18 cellular contexts compared by ENCODE assay signal in genomic region chr2:117987121-117987520, GRCh38. TPM values are rescaled to one million over a fixed set of nuclear protein-coding genes. Genes with fewer than 3 reads are reported as not detected.
DNase-seq lines count a peak whose midpoint lies in the region; ATAC-seq and TF ChIP-seq lines count a peak whose summit lies in the region.
"Had no signal": no experiment of that assay in that cellular context is flagged by ENCODE, and none has a peak within 500 bp of the region (broad histone marks: within the 10 kb centered on the region; RNA-seq: fewer than 3 reads in every experiment).

No MANE protein-coding gene starts in this region.

- no peak for DNase-seq in activated T-cell treated with anti-CD3 and anti-CD28 coated beads, Interleukin-2, amount 50 U/mL, for 24 hours
- no peak for DNase-seq in activated T-cell treated with anti-CD3 and anti-CD28 coated beads, Interleukin-2, amount 50 U/mL, for 1 hour
- DNase-seq in activated T-helper 1 cell treated with anti-CD3 and anti-CD28 coated beads, Interleukin-12 subunit alpha, Interleukin-12 subunit beta, Interleukin-2, Interleukin-4 antibody, amounts not matched to agents 30 ng/mL and 10 ng/mL and 1 ng/mL, durations not matched to agents 14 hours and 24 hours and 36 hours (ENCODE audit: low spot score): no peak
- no peak for DNase-seq in effector memory CD8-positive, alpha-beta T cell
- no peak for DNase-seq in nephron progenitor cell
- DNase-seq in stimulated activated CD4-positive, alpha-beta T cell treated with anti-CD3 and anti-CD28 coated beads, Interleukin-12 subunit alpha, Interleukin-12 subunit beta, amount 100 ng/mL, for 4 hours: no peak
- DNase-seq: AML-193; BE2C; CD8-positive, alpha-beta memory T cell; DMS 273 treated with DMSO at 0.1 percent for 48 hours; DMS79; EL; GDM1; H7; HCEC 1CT had no signal

- H3K9me3 Mint-ChIP-seq in activated T-cell treated with anti-CD3 and anti-CD28 coated beads, Interleukin-2, amount 50 U/mL, for 24 hours: no peaks in the 10 kb centered on the region
- no peaks in the 10 kb centered on the region for H3K9me3 Mint-ChIP-seq in activated T-helper 1 cell treated with anti-CD3 and anti-CD28 coated beads, Interleukin-12 subunit alpha, Interleukin-12 subunit beta, Interleukin-2, Interleukin-4 antibody, amounts not matched to agents 30 ng/mL and 10 ng/mL and 1 ng/mL, durations not matched to agents 14 hours and 24 hours and 36 hours
- no peaks in the 10 kb centered on the region for H3K9me3 Mint-ChIP-seq in effector memory CD8-positive, alpha-beta T cell
- H3K9me3 Mint-ChIP-seq in nephron progenitor cell: no peaks in the 10 kb centered on the region
- H3K9me3 Mint-ChIP-seq: CD8-positive, alpha-beta memory T cell had no signal

- peaks cover 9% of the 10 kb centered on the region for H3K4me1 Mint-ChIP-seq in activated T-cell treated with anti-CD3 and anti-CD28 coated beads, Interleukin-2, amount 50 U/mL, for 24 hours (ENCODE audit: low read depth)
- H3K4me1 Mint-ChIP-seq in activated T-helper 1 cell treated with anti-CD3 and anti-CD28 coated beads, Interleukin-12 subunit alpha, Interleukin-12 subunit beta, Interleukin-2, Interleukin-4 antibody, amounts not matched to agents 30 ng/mL and 10 ng/mL and 1 ng/mL, durations not matched to agents 14 hours and 24 hours and 36 hours (ENCODE audit: low read depth): peaks cover 4% of the 10 kb centered on the region
- H3K4me1 Mint-ChIP-seq in effector memory CD8-positive, alpha-beta T cell (ENCODE audit: low read depth in 2 of 2): peaks cover 12 to 23% of the 10 kb centered on the region in 2 donors
- H3K4me1 Mint-ChIP-seq in nephron progenitor cell: peaks cover 9% of the 10 kb centered on the region

- ATAC-seq in effector memory CD8-positive, alpha-beta T cell (replicated peaks): no peak
- no peak for ATAC-seq in HG03469 (IDR thresholded peaks at IDR 0.05; ENCODE audit: unreplicated experiment)
- no peak for ATAC-seq in HG03565 (IDR thresholded peaks at IDR 0.05; ENCODE audit: unreplicated experiment)
- ATAC-seq: GM12878 had no signal

- no peak overlapping the region for H3K4me3 Mint-ChIP-seq in activated T-cell treated with anti-CD3 and anti-CD28 coated beads, Interleukin-2, amount 50 U/mL, for 24 hours
- H3K4me3 Mint-ChIP-seq in activated T-helper 1 cell treated with anti-CD3 and anti-CD28 coated beads, Interleukin-12 subunit alpha, Interleukin-12 subunit beta, Interleukin-2, Interleukin-4 antibody, amounts not matched to agents 30 ng/mL and 10 ng/mL and 1 ng/mL, durations not matched to agents 14 hours and 24 hours and 36 hours: no peak overlapping the region
- no peak overlapping the region for H3K4me3 Mint-ChIP-seq in effector memory CD8-positive, alpha-beta T cell
- no peak overlapping the region for H3K4me3 Mint-ChIP-seq in nephron progenitor cell
- H3K4me3 Mint-ChIP-seq: CD8-positive, alpha-beta memory T cell had no signal

- no peak for TF ChIP-seq CTCF in nephron progenitor cell (IDR thresholded peaks at IDR 0.05)

- intact Hi-C loops in activated T-helper 1 cell treated with anti-CD3 and anti-CD28 coated beads, Interleukin-12 subunit alpha, Interleukin-12 subunit beta, Interleukin-2, Interleukin-4 antibody, amounts not matched to agents 30 ng/mL and 10 ng/mL and 1 ng/mL, durations not matched to agents 14 hours and 24 hours and 36 hours (cut with micrococcal nuclease): no loop called here

- peak overlapping the region; percentile 20 for H3K27ac Mint-ChIP-seq in activated T-cell treated with anti-CD3 and anti-CD28 coated beads, Interleukin-2, amount 50 U/mL, for 24 hours
- H3K27ac Mint-ChIP-seq in activated T-helper 1 cell treated with anti-CD3 and anti-CD28 coated beads, Interleukin-12 subunit alpha, Interleukin-12 subunit beta, Interleukin-2, Interleukin-4 antibody, amounts not matched to agents 30 ng/mL and 10 ng/mL and 1 ng/mL, durations not matched to agents 14 hours and 24 hours and 36 hours: peak overlapping the region; percentile 50
- H3K27ac Mint-ChIP-seq in effector memory CD8-positive, alpha-beta T cell: peak overlapping the region; percentile 41 to 57
- H3K27ac Mint-ChIP-seq in nephron progenitor cell: peak overlapping the region; percentile 47

- no peaks in the 10 kb centered on the region for H3K27me3 Mint-ChIP-seq in activated T-cell treated with anti-CD3 and anti-CD28 coated beads, Interleukin-2, amount 50 U/mL, for 24 hours
- H3K27me3 Mint-ChIP-seq in activated T-helper 1 cell treated with anti-CD3 and anti-CD28 coated beads, Interleukin-12 subunit alpha, Interleukin-12 subunit beta, Interleukin-2, Interleukin-4 antibody, amounts not matched to agents 30 ng/mL and 10 ng/mL and 1 ng/mL, durations not matched to agents 14 hours and 24 hours and 36 hours (ENCODE audit: insufficient read depth): no peaks in the 10 kb centered on the region
- no peaks in the 10 kb centered on the region for H3K27me3 Mint-ChIP-seq in effector memory CD8-positive, alpha-beta T cell
- H3K27me3 Mint-ChIP-seq in nephron progenitor cell (ENCODE audit: low read depth, poor library complexity): no peaks in the 10 kb centered on the region
- H3K27me3 Mint-ChIP-seq: CD8-positive, alpha-beta memory T cell had no signal

- peaks cover 90% of the 10 kb centered on the region for H3K36me3 Mint-ChIP-seq in activated T-cell treated with anti-CD3 and anti-CD28 coated beads, Interleukin-2, amount 50 U/mL, for 24 hours (ENCODE audit: low read depth)
- peaks cover 40% of the 10 kb centered on the region for H3K36me3 Mint-ChIP-seq in activated T-helper 1 cell treated with anti-CD3 and anti-CD28 coated beads, Interleukin-12 subunit alpha, Interleukin-12 subunit beta, Interleukin-2, Interleukin-4 antibody, amounts not matched to agents 30 ng/mL and 10 ng/mL and 1 ng/mL, durations not matched to agents 14 hours and 24 hours and 36 hours (ENCODE audit: low read depth)
- peaks cover 52% of the 10 kb centered on the region for H3K36me3 Mint-ChIP-seq in effector memory CD8-positive, alpha-beta T cell (ENCODE audit: insufficient read depth)
- H3K36me3 Mint-ChIP-seq in nephron progenitor cell (ENCODE audit: low read depth): peaks cover 20% of the 10 kb centered on the region

RNA-seq across cellular contexts. Expression of gene CCDC93, which starts 26.7 kb away (rescaled TPM):
- 33.3 and 34.4 TPM in 2 replicates for total RNA-seq in activated T-helper 1 cell treated with anti-CD3 and anti-CD28 coated beads, Interleukin-12 subunit alpha, Interleukin-12 subunit beta, Interleukin-2, Interleukin-4 antibody, amounts not matched to agents 30 ng/mL and 10 ng/mL and 1 ng/mL, durations not matched to agents 14 hours and 24 hours and 36 hours
